In the genomic region with DNA sequence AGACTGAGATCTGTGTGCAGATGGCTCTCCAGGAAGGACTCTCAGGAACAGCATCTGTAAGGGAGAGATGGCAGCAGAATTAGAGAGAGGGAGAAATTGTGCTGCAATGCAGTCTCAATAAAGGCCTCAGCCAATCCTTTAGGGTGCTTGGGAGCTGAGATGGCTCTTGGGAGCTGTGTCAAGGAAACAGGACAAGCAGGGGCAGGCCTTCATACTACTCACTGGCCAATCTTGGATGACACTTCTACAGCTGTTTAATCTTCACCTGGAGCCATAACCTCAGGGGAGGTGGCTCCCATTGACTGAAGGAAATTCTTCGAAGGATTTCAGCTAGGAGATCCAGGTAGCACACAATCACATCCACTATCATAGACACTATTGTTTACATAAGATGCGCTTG, we compare ENCODE assay signal across 1 cellular context.
TF ChIP-seq lines count a peak whose summit lies in the region.

No MANE protein-coding gene starts in this region.

TF ChIP-seq in GM23338, 12 proteins besides CTCF, POLR2A, EP300 and RAD21 (continued from another document):
- TF ChIP-seq, protein P1, sequence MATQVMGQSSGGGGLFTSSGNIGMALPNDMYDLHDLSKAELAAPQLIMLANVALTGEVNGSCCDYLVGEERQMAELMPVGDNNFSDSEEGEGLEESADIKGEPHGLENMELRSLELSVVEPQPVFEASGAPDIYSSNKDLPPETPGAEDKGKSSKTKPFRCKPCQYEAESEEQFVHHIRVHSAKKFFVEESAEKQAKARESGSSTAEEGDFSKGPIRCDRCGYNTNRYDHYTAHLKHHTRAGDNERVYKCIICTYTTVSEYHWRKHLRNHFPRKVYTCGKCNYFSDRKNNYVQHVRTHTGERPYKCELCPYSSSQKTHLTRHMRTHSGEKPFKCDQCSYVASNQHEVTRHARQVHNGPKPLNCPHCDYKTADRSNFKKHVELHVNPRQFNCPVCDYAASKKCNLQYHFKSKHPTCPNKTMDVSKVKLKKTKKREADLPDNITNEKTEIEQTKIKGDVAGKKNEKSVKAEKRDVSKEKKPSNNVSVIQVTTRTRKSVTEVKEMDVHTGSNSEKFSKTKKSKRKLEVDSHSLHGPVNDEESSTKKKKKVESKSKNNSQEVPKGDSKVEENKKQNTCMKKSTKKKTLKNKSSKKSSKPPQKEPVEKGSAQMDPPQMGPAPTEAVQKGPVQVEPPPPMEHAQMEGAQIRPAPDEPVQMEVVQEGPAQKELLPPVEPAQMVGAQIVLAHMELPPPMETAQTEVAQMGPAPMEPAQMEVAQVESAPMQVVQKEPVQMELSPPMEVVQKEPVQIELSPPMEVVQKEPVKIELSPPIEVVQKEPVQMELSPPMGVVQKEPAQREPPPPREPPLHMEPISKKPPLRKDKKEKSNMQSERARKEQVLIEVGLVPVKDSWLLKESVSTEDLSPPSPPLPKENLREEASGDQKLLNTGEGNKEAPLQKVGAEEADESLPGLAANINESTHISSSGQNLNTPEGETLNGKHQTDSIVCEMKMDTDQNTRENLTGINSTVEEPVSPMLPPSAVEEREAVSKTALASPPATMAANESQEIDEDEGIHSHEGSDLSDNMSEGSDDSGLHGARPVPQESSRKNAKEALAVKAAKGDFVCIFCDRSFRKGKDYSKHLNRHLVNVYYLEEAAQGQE (IDR thresholded peaks at IDR 0.05; ENCODE audit: unreplicated experiment), result no peak
- TF ChIP-seq CREB1 (CRISPR knock-in tag; IDR thresholded peaks at IDR 0.05; ENCODE audit: low read depth), result no peak
- TF ChIP-seq STAT1 (IDR thresholded peaks at IDR 0.05; ENCODE audit: unreplicated experiment), result no peak
- no peak for TF ChIP-seq EZH2phosphoT487 (IDR thresholded peaks at IDR 0.05; ENCODE audit: unreplicated experiment)
- no peak for TF ChIP-seq JUNB (IDR thresholded peaks at IDR 0.05; ENCODE audit: unreplicated experiment)
- TF ChIP-seq ZNF114 (CRISPR knock-in tag; IDR thresholded peaks at IDR 0.05), result no peak
- no peak for TF ChIP-seq POLR2AphosphoS5 (IDR thresholded peaks at IDR 0.05; ENCODE audit: low read depth)
- no peak for TF ChIP-seq EZH2 (IDR thresholded peaks at IDR 0.05; ENCODE audit: low read depth, unreplicated experiment)
TF ChIP-seq in GM23338: peak in this region for 0.
